Comparison of ENCODE assay signal across 24 cellular contexts in genomic region chr5:96590796-96591195, GRCh38.
"Had no signal": no experiment of that assay in that cellular context is flagged by ENCODE, and none has a peak within 500 bp of the region (broad histone marks: within the 10 kb centered on the region; RNA-seq: fewer than 3 reads in every experiment).

No MANE protein-coding gene starts in this region.

- H3K9ac ChIP-seq: neural progenitor cell had no signal

- H3K36me3 ChIP-seq: colonic mucosa, esophagus squamous epithelium, left lung, neural progenitor cell, sigmoid colon, transverse colon had no signal

- H3K4me3 ChIP-seq: colonic mucosa, dorsolateral prefrontal cortex, esophagus squamous epithelium, left lung, lung, neural progenitor cell, sigmoid colon, transverse colon had no signal

- H3K27ac ChIP-seq: colonic mucosa, dorsolateral prefrontal cortex, esophagus squamous epithelium, left lung, neural progenitor cell, sigmoid colon, transverse colon had no signal

- H3K9me3 ChIP-seq: colonic mucosa, esophagus squamous epithelium, left lung, sigmoid colon, transverse colon had no signal

- ATAC-seq: activated CD4-positive, alpha-beta T cell treated with anti-CD3 and anti-CD28 coated beads for 36 hours; activated T-helper 17 cell treated with anti-CD3 and anti-CD28 coated beads, Interleukin-2, amount 50 U/mL, for 72 hours; effector memory CD8-positive, alpha-beta T cell; left lung; naive thymus-derived CD8-positive, alpha-beta T cell; stimulated activated naive B cell treated with anti-CD40 and anti-IgM and Interleukin-4, amounts not matched to agents 10 μg/mL and 1 μg/mL and 100 μg/mL, for 72 hours had no signal

- H3K4me1 ChIP-seq: colonic mucosa, esophagus squamous epithelium, left lung, neural progenitor cell, sigmoid colon had no signal

- H3K27me3 ChIP-seq: colonic mucosa, dorsolateral prefrontal cortex, esophagus squamous epithelium, left lung, neural progenitor cell, sigmoid colon, transverse colon had no signal

- H2AFZ ChIP-seq: neural progenitor cell had no signal

- DNase-seq: activated B cell treated with CpG ODN at 0.5 μM for 24 hours; activated CD4-positive, alpha-beta T cell treated with anti-CD3 and anti-CD28 coated beads for 36 hours; activated CD4-positive, alpha-beta T cell treated with anti-CD3 and anti-CD28 coated beads, Interleukin-2, amount 50 U/mL, for 4 hours; activated CD8-positive, alpha-beta memory T cell treated with anti-CD3 and anti-CD28 coated beads for 24 hours; activated CD8-positive, alpha-beta memory T cell treated with anti-CD3 and anti-CD28 coated beads, Interleukin-2, amount 50 U/mL, for 4 hours; activated T-cell treated with anti-CD3 and anti-CD28 coated beads, Interleukin-2, amount 50 U/mL, for 24 hours; amniotic stem cell; colonic mucosa; dorsolateral prefrontal cortex; effector memory CD8-positive, alpha-beta T cell; esophagus squamous epithelium; immature natural killer cell; kidney glomerular epithelial cell; left lung; naive thymus-derived CD8-positive, alpha-beta T cell; posterior cingulate gyrus; sigmoid colon; stimulated activated CD4-positive, alpha-beta T cell treated with anti-CD3 and anti-CD28 coated beads, Interleukin-2, amount 100 ng/mL, for 48 hours; stimulated activated CD8-positive, alpha-beta memory T cell treated with anti-CD3 and anti-CD28 coated beads, Interleukin-4, amount 100 ng/mL, for 48 hours; stimulated activated naive B cell treated with anti-CD40 and anti-IgM and Interleukin-4, amounts not matched to agents 10 μg/mL and 1 μg/mL and 100 μg/mL, for 72 hours; transverse colon had no signal

- H3K4me2 ChIP-seq: neural progenitor cell had no signal
